Comparison of ENCODE assay signal across 19 cellular contexts in the genomic region with DNA sequence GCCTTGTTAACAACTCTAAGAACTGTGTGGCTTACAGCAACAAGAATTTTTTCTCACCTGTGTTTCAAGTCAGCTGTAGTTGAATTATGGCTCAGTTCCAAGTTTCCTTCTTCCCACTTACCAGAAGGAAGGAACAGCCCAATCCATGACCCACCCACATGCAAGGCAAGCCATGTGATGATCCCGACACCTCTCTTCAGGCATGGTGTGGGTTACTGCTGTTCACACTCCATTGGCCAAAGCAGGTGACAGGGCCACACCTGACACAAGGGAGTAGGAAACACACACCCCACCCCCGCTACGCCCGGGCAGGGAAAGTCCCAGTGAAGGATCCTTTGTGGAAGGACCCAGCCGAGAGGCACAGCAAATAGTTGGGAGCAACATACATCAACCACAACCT. TPM values are rescaled to one million over a fixed set of nuclear protein-coding genes. Genes with fewer than 3 reads are reported as not detected.
DNase-seq lines count a peak whose midpoint lies in the region; ATAC-seq and TF ChIP-seq lines count a peak whose summit lies in the region.
"Had no signal": no experiment of that assay in that cellular context is flagged by ENCODE, and none has a peak within 500 bp of the region (broad histone marks: within the 10 kb centered on the region; RNA-seq: fewer than 3 reads in every experiment).

No MANE protein-coding gene starts in this region.

- H3K4me1 ChIP-seq in IMR-90 (ENCODE audit: control insufficient read depth, insufficient read depth, low read length) = peaks cover 20% of the 10 kb centered on the region
- H3K4me1 ChIP-seq in neuronal stem cell (ENCODE audit: control insufficient read depth in 2 of 2, insufficient read depth in 1 of 2, low read depth in 1 of 2, low read length in 2 of 2) = peaks cover 1 to 7% of the 10 kb centered on the region in 2 donors
- peaks cover 3% of the 10 kb centered on the region for H3K4me1 ChIP-seq in mesendoderm (ENCODE audit: control insufficient read depth, low read depth, low read length)
- H3K4me1 ChIP-seq: Caco-2 had no signal

- H3K27me3 Mint-ChIP-seq in CD14-positive monocyte (ENCODE audit: low read depth in 3 of 3) = peaks cover 0 to 2% (median 0%) of the 10 kb centered on the region in 3 donors
- H3K27me3 Mint-ChIP-seq: activated CD4-positive, alpha-beta T cell treated with anti-CD3 and anti-CD28 coated beads, Interleukin-2, amount 10 ng/mL, durations not matched to agents 24 days and 14 days had no signal

- dilution Hi-C loops in IMR-90 (cut with HindIII; ENCODE audit: low sequenced_read_pairs, unreplicated experiment) = no loop called here

- WGBS in IMR-90 (ENCODE audit: extremely low coverage in 2 of 2, insufficient read length in 1 of 2), 2 experiments = 100% methylated on average over 1 of the region's 5 CpGs; no CpG with 5 or more reads in 1 of the 2 experiments
- no CpG with 5 or more reads among the region's 5 CpGs for WGBS in neuronal stem cell (ENCODE audit: extremely low coverage in 2 of 2, insufficient read length in 2 of 2, insufficient replicate concordance in 1 of 2), 2 donors
- no CpG with 5 or more reads among the region's 5 CpGs for WGBS in mesendoderm (ENCODE audit: extremely low coverage, insufficient coverage, low lambda C conversion rate)

- no peak overlapping the region for H3K56ac ChIP-seq in IMR-90 (ENCODE audit: extremely low read depth, insufficient read depth, low read length)
- H3K56ac ChIP-seq in mesendoderm (ENCODE audit: low read length) = no peak overlapping the region

- peaks cover 0 to 2% (median 0%) of the 10 kb centered on the region in 7 donors for H3K9me3 Mint-ChIP-seq in CD14-positive monocyte
- H3K9me3 Mint-ChIP-seq in activated naive CD4-positive, alpha-beta T cell treated with anti-CD3 and anti-CD28 coated beads, Interleukin-2, amount 50 U/mL, for 72 hours = peaks cover 0 to 2% of the 10 kb centered on the region in 2 donors
- H3K9me3 Mint-ChIP-seq: activated CD4-positive, alpha-beta T cell treated with anti-CD3 and anti-CD28 coated beads, Interleukin-2, amount 10 ng/mL, durations not matched to agents 24 days and 14 days; activated naive CD8-positive, alpha-beta T cell treated with anti-CD3 and anti-CD28 coated beads for 36 hours had no signal

- H2AK5ac ChIP-seq in IMR-90 (ENCODE audit: low read depth, low read length) (peak overlapping the region; percentile 98), neuronal stem cell (ENCODE audit: low read depth, low read length) (no peak overlapping the region), mesendoderm (ENCODE audit: low read length) (no peak overlapping the region)

- H3K27me3 ChIP-seq in IMR-90 (ENCODE audit: control insufficient read depth, insufficient read depth, low read length) (no peaks in the 10 kb centered on the region; the same call in 1 of the 2 replicates), neuronal stem cell (ENCODE audit: control insufficient read depth in 3 of 3, insufficient read depth in 3 of 3, low read depth in 1 of 3, low read length in 3 of 3) (no peaks in the 10 kb centered on the region), mesendoderm (ENCODE audit: insufficient read depth, low read length, poor library complexity) (no peaks in the 10 kb centered on the region)
- H3K27me3 ChIP-seq: stomach had no signal

- H4K5ac ChIP-seq in IMR-90 (ENCODE audit: low read depth, low read length) (peak overlapping the region; percentile 9; the same call in 1 of the 2 replicates), mesendoderm (ENCODE audit: low read length) (no peak overlapping the region)

- H3K9ac ChIP-seq in IMR-90 (ENCODE audit: low read depth, low read length) = no peak overlapping the region
- peak overlapping the region; percentile 25 for H3K9ac ChIP-seq in neuronal stem cell (ENCODE audit: low read depth, low read length, poor library complexity)
- H3K9ac ChIP-seq in mesendoderm (ENCODE audit: low read length) = no peak overlapping the region

- no peak for DNase-seq in CD14-positive monocyte (ENCODE audit: low spot score)
- no peak for DNase-seq in IMR-90
- no peak for DNase-seq in neuronal stem cell (ENCODE audit: low spot score)
- no peak for DNase-seq in mesendoderm
- no peak for DNase-seq in activated naive CD4-positive, alpha-beta T cell treated with anti-CD3 and anti-CD28 coated beads, Interleukin-2, amount 50 U/mL, for 72 hours (ENCODE audit: low spot score in 2 of 2)
- DNase-seq: activated CD4-positive, alpha-beta T cell treated with anti-CD3 and anti-CD28 coated beads, Interleukin-2, amount 10 ng/mL, durations not matched to agents 24 days and 14 days; activated CD8-positive, alpha-beta memory T cell treated with anti-CD3 and anti-CD28 coated beads, Interleukin-2, amount 10 ng/mL, durations not matched to agents 7 days and 5 days; activated naive CD8-positive, alpha-beta T cell treated with anti-CD3 and anti-CD28 coated beads for 36 hours; AML-193; Caco-2; cerebellar nuclear complex; effector CD4-positive, alpha-beta T cell; midbrain; NCI-H1694 treated with DMSO at 0.1 percent for 48 hours; NCI-H526 had no signal

- in situ Hi-C loops in IMR-90 (cut with MboI; ENCODE audit: low sequenced_read_pairs) = no loop called here

- H3K36me3 ChIP-seq in IMR-90 (ENCODE audit: control insufficient read depth, insufficient read depth, low read length) (no peaks in the 10 kb centered on the region), neuronal stem cell (replicated peaks in 1 of 2; ENCODE audit: control insufficient read depth in 2 of 2, insufficient read depth in 2 of 2, low read length in 2 of 2) (no peaks in the 10 kb centered on the region), mesendoderm (ENCODE audit: control insufficient read depth, insufficient read depth, low read length) (no peaks in the 10 kb centered on the region)
- H3K36me3 ChIP-seq: stomach had no signal

- no peaks in the 10 kb centered on the region for H3K79me2 ChIP-seq in mesendoderm (ENCODE audit: control insufficient read depth, insufficient read depth, low read length)

- H3K27ac Mint-ChIP-seq in CD14-positive monocyte = peak overlapping the region in 5 of 7 donors; percentile 63 to 99 (median 89)
- no peak overlapping the region for H3K27ac Mint-ChIP-seq in activated naive CD4-positive, alpha-beta T cell treated with anti-CD3 and anti-CD28 coated beads, Interleukin-2, amount 50 U/mL, for 72 hours
- H3K27ac Mint-ChIP-seq: activated CD4-positive, alpha-beta T cell treated with anti-CD3 and anti-CD28 coated beads, Interleukin-2, amount 10 ng/mL, durations not matched to agents 24 days and 14 days; activated CD8-positive, alpha-beta memory T cell treated with anti-CD3 and anti-CD28 coated beads, Interleukin-2, amount 10 ng/mL, durations not matched to agents 7 days and 5 days; activated naive CD8-positive, alpha-beta T cell treated with anti-CD3 and anti-CD28 coated beads for 36 hours had no signal

- intact Hi-C loops in CD14-positive monocyte (cut with micrococcal nuclease) = no loop called here
- intact Hi-C loops in IMR-90 (cut with micrococcal nuclease) = no loop called here

- H3K4me3 Mint-ChIP-seq in CD14-positive monocyte = no peak overlapping the region
- H3K4me3 Mint-ChIP-seq: activated CD4-positive, alpha-beta T cell treated with anti-CD3 and anti-CD28 coated beads, Interleukin-2, amount 10 ng/mL, durations not matched to agents 24 days and 14 days; activated CD8-positive, alpha-beta memory T cell treated with anti-CD3 and anti-CD28 coated beads, Interleukin-2, amount 10 ng/mL, durations not matched to agents 7 days and 5 days; activated naive CD8-positive, alpha-beta T cell treated with anti-CD3 and anti-CD28 coated beads for 36 hours had no signal

- no peak for TF ChIP-seq RAD21 in IMR-90 (IDR thresholded peaks at IDR 0.05; ENCODE audit: low read length)

- H4K91ac ChIP-seq in IMR-90 (ENCODE audit: insufficient read depth, low read depth, low read length) (peak overlapping the region; percentile 88), neuronal stem cell (ENCODE audit: low read depth, low read length, poor library complexity) (no peak overlapping the region)

- no TSS peak for BruUV-seq in IMR-90 (replicated peaks; lab: Mats Ljungman, UMichigan)

- no peaks in the 10 kb centered on the region for H4K20me1 ChIP-seq in IMR-90 (ENCODE audit: insufficient read depth, low read length)

- H3K9me1 ChIP-seq in IMR-90 (ENCODE audit: insufficient read depth, low read length) = peaks cover 22% of the 10 kb centered on the region

- H3K79me1 ChIP-seq in IMR-90 (ENCODE audit: low read depth in 1 of 2, low read length in 2 of 2) = no peaks in the 10 kb centered on the region
- no peaks in the 10 kb centered on the region for H3K79me1 ChIP-seq in neuronal stem cell (ENCODE audit: low read depth, low read length)
- no peaks in the 10 kb centered on the region for H3K79me1 ChIP-seq in mesendoderm (ENCODE audit: low read length)

- no peak overlapping the region; the same call in 1 of the 2 replicates for H3K23ac ChIP-seq in IMR-90 (ENCODE audit: low read depth, low read length)
- no peak overlapping the region for H3K23ac ChIP-seq in neuronal stem cell (ENCODE audit: low read depth, low read length, poor library complexity)
- H3K23ac ChIP-seq in mesendoderm (ENCODE audit: low read length) = no peak overlapping the region

- no peak for TF ChIP-seq POLR2A in IMR-90 (IDR thresholded peaks at IDR 0.05; ENCODE audit: low read depth, low read length)

- ATAC-seq in IMR-90 (ENCODE audit: low read depth) = no peak
- peak; percentile 66 for ATAC-seq in esophagus mucosa
- no peak for ATAC-seq in HG02759 (IDR thresholded peaks at IDR 0.05; ENCODE audit: unreplicated experiment)
- ATAC-seq in activated naive CD4-positive, alpha-beta T cell treated with anti-CD3 and anti-CD28 coated beads, Interleukin-2, amount 50 U/mL, for 72 hours = no peak
- no peak for ATAC-seq in GM21360 (IDR thresholded peaks at IDR 0.05; ENCODE audit: unreplicated experiment)
- ATAC-seq: activated CD8-positive, alpha-beta memory T cell treated with anti-CD3 and anti-CD28 coated beads, Interleukin-2, amount 10 ng/mL, durations not matched to agents 7 days and 5 days had no signal

- H3K18ac ChIP-seq in IMR-90 (ENCODE audit: low read depth, low read length) = peak overlapping the region; percentile 46; the same call in 1 of the 2 replicates
- no peak overlapping the region for H3K18ac ChIP-seq in neuronal stem cell (ENCODE audit: low read length)
- no peak overlapping the region for H3K18ac ChIP-seq in mesendoderm (ENCODE audit: low read length)

- H3K4ac ChIP-seq in IMR-90 (ENCODE audit: low read depth, low read length) (peak overlapping the region; percentile 69), neuronal stem cell (ENCODE audit: low read length) (no peak overlapping the region), mesendoderm (ENCODE audit: low read depth, low read length) (no peak overlapping the region)

- H2BK120ac ChIP-seq in IMR-90 (ENCODE audit: low read depth, low read length) = peak overlapping the region; percentile 80
- no peak overlapping the region for H2BK120ac ChIP-seq in neuronal stem cell (ENCODE audit: low read depth, low read length)
- H2BK120ac ChIP-seq in mesendoderm (ENCODE audit: low read depth, low read length) = no peak overlapping the region

- H3K36me3 Mint-ChIP-seq in CD14-positive monocyte = peaks cover 8 to 10% of the 10 kb centered on the region in 2 donors
- peaks cover 0 to 4% of the 10 kb centered on the region in 2 donors for H3K36me3 Mint-ChIP-seq in activated naive CD4-positive, alpha-beta T cell treated with anti-CD3 and anti-CD28 coated beads, Interleukin-2, amount 50 U/mL, for 72 hours
- H3K36me3 Mint-ChIP-seq: activated CD8-positive, alpha-beta memory T cell treated with anti-CD3 and anti-CD28 coated beads, Interleukin-2, amount 10 ng/mL, durations not matched to agents 7 days and 5 days; activated naive CD8-positive, alpha-beta T cell treated with anti-CD3 and anti-CD28 coated beads for 36 hours had no signal

- H3K4me3 ChIP-seq in IMR-90 (ENCODE audit: insufficient read depth, low read depth, low read length) (no peak overlapping the region), neuronal stem cell (ENCODE audit: low read length in 2 of 2) (no peak overlapping the region), mesendoderm (ENCODE audit: low read length) (no peak overlapping the region)
- H3K4me3 ChIP-seq: stomach had no signal

- H2BK20ac ChIP-seq in IMR-90 (ENCODE audit: low read depth, low read length) = peak overlapping the region; percentile 77

- peak overlapping the region; percentile 13 to 67; a peak in 2 of 4 replicates for H4K8ac ChIP-seq in IMR-90 (ENCODE audit: low read depth in 2 of 2, low read length in 2 of 2)
- no peak overlapping the region for H4K8ac ChIP-seq in neuronal stem cell (ENCODE audit: low read depth, low read length)
- no peak overlapping the region for H4K8ac ChIP-seq in mesendoderm (ENCODE audit: low read depth, low read length)

- peak overlapping the region; percentile 10; the same call in 1 of the 2 replicates for H3K27ac ChIP-seq in IMR-90 (ENCODE audit: insufficient read depth, low read length)
- H3K27ac ChIP-seq in neuronal stem cell (replicated peaks; ENCODE audit: low read length) = no peak overlapping the region
- no peak overlapping the region for H3K27ac ChIP-seq in mesendoderm (ENCODE audit: low read depth, low read length)

- H2BK15ac ChIP-seq in IMR-90 (ENCODE audit: low read depth, low read length) (peak overlapping the region; percentile 95), neuronal stem cell (ENCODE audit: low read length) (no peak overlapping the region), mesendoderm (replicated peaks; ENCODE audit: low read depth) (no peak overlapping the region)

- H2AFZ ChIP-seq in IMR-90 (replicated peaks; ENCODE audit: low read length, poor library complexity) (peak overlapping the region; percentile 66), neuronal stem cell (ENCODE audit: low read length) (no peak overlapping the region)

- H2BK5ac ChIP-seq in IMR-90 (ENCODE audit: low read depth, low read length, poor library complexity, severe bottlenecking) (no peak overlapping the region), neuronal stem cell (ENCODE audit: low read length) (no peak overlapping the region), mesendoderm (ENCODE audit: low read length) (no peak overlapping the region)

- CTCF ChIA-PET in IMR-90 (lab: Yijun Ruan, JAX) = interaction anchor here (1.9 kb wide), 1 partner anchor 13 kb away, joined by 4 read pairs; no protein-coding TSS in a partner anchor

- H3K4me1 Mint-ChIP-seq in CD14-positive monocyte = peaks cover 94% of the 10 kb centered on the region
- H3K4me1 Mint-ChIP-seq: activated CD8-positive, alpha-beta memory T cell treated with anti-CD3 and anti-CD28 coated beads, Interleukin-2, amount 10 ng/mL, durations not matched to agents 7 days and 5 days had no signal

- H3K14ac ChIP-seq in IMR-90 (replicated peaks; ENCODE audit: low read depth, low read length) (0 out of 2 replicates have a peak overlapping the region, but pooled peaks have one; percentile 17), neuronal stem cell (ENCODE audit: low read length) (no peak overlapping the region)

- H2AK9ac ChIP-seq in IMR-90 (replicated peaks; ENCODE audit: low read depth, low read length, poor library complexity) = no peak overlapping the region

- no peaks in the 10 kb centered on the region for H3K9me3 ChIP-seq in IMR-90 (ENCODE audit: control insufficient read depth, insufficient read depth, low read length)
- H3K9me3 ChIP-seq in neuronal stem cell (replicated peaks in 1 of 2; ENCODE audit: control insufficient read depth in 2 of 2, insufficient read depth in 1 of 2, low read depth in 1 of 2, low read length in 2 of 2) = no peaks in the 10 kb centered on the region
- H3K9me3 ChIP-seq: Caco-2, stomach had no signal

- no peak overlapping the region for H2BK12ac ChIP-seq in neuronal stem cell (ENCODE audit: low read length)

- TF ChIP-seq CTCF in CD14-positive monocyte (IDR thresholded peaks at IDR 0.05) = no peak
- no peak for TF ChIP-seq CTCF in IMR-90 (conservative IDR thresholded peaks at IDR 0.05; ENCODE audit: low read depth, low read length)

- POLR2A ChIA-PET in IMR-90 (lab: Charles Lee; ENCODE audit: unreplicated experiment) = no interaction called here

- H3K4me2 ChIP-seq in IMR-90 (ENCODE audit: low read depth, low read length) (no peak overlapping the region), neuronal stem cell (ENCODE audit: insufficient read depth, low read length, poor library complexity, severe bottlenecking) (no peak overlapping the region), mesendoderm (ENCODE audit: low read length) (no peak overlapping the region)

RNA-seq across cellular contexts. Expression of gene KCNJ15, which starts 36.3 kb away (rescaled TPM):
- polyA plus RNA-seq in CD14-positive monocyte (1 to 10 TPM; 4.5 to 8.0 TPM), IMR-90 (2012; rRNA removed) (0.07 TPM in 1 of 2 replicates, not detected in the other)
- total RNA-seq in IMR-90 (2012; rRNA removed) (under 0.01 TPM in 2 replicates), esophagus mucosa (15.5 TPM)
- polyA plus RNA-seq in IMR-90 (2012; cell fraction: cytosol; rRNA removed) = not detected in 2 replicates
- polyA plus RNA-seq in IMR-90 (2012; cell fraction: nucleus; rRNA removed; ENCODE audit: low replicate concordance) = 0.11 TPM in 1 of 2 replicates, not detected in the other
- polyA plus RNA-seq in neuronal stem cell (2013, experiment 1 of 2) = 0.07 TPM
- not detected for polyA plus RNA-seq in neuronal stem cell (2013, experiment 2 of 2)
- polyA plus RNA-seq in mesendoderm (2013, experiment 1 of 2) = 0.17 TPM
- polyA plus RNA-seq in mesendoderm (2013, experiment 2 of 2) = 0.28 TPM
- 1 to 10 TPM in 1 of 2 donors, under 1 TPM in 1; 0.20 to 1.5 TPM for total RNA-seq in activated naive CD4-positive, alpha-beta T cell treated with anti-CD3 and anti-CD28 coated beads, Interleukin-2, amount 50 U/mL, for 72 hours
- total RNA-seq: activated CD8-positive, alpha-beta memory T cell treated with anti-CD3 and anti-CD28 coated beads, Interleukin-2, amount 10 ng/mL, durations not matched to agents 7 days and 5 days; Caco-2 had no signal

Comparison
In these comparisons a context has a peak if more than half of its experiments do, and no peak if none do; other contexts are left out.
1. H3K27ac Mint-ChIP-seq: peak in CD14-positive monocyte (5 of 7); none in activated naive CD4-positive, alpha-beta T cell treated with anti-CD3 and anti-CD28 coated beads, Interleukin-2, amount 50 U/mL, for 72 hours (0 of 2).
2. H4K8ac ChIP-seq: peak in IMR-90 (2 of 2); none in neuronal stem cell (single experiment) and mesendoderm (single experiment).